9 cellular contexts compared by ENCODE assay signal in genomic region chr14:50813544-50813863, GRCh38. TPM values are rescaled to one million over a fixed set of nuclear protein-coding genes. Genes with fewer than 3 reads are reported as not detected.
DNase-seq lines count a peak whose midpoint lies in the region; ATAC-seq and TF ChIP-seq lines count a peak whose summit lies in the region.
"Had no signal": no experiment of that assay in that cellular context is flagged by ENCODE, and none has a peak within 500 bp of the region (broad histone marks: within the 10 kb centered on the region; RNA-seq: fewer than 3 reads in every experiment).

No MANE protein-coding gene starts in this region.

- H3K36me3 ChIP-seq in tibial artery (no peaks in the 10 kb centered on the region), body of pancreas (replicated peaks in 1 of 2; ENCODE audit: insufficient read depth in 1 of 2, low read depth in 2 of 2) (no peaks in the 10 kb centered on the region)

- no peaks in the 10 kb centered on the region for H3K9me3 ChIP-seq in tibial artery
- no peaks in the 10 kb centered on the region for H3K9me3 ChIP-seq in body of pancreas

- intact Hi-C loops in tibial artery (cut with DNase I; ENCODE audit: low total_unique reads) (no loop called here), body of pancreas (cut with DNase I) (no loop called here), left ventricle myocardium superior (cut with micrococcal nuclease) (no loop called here)

- ATAC-seq in GM21619 (IDR thresholded peaks at IDR 0.05; ENCODE audit: unreplicated experiment) (peak; percentile 47), body of pancreas (no peak), left ventricle myocardium superior (no peak)

- peaks cover 0 to 7% (median 0%) of the 10 kb centered on the region in 4 donors for H3K4me1 ChIP-seq in tibial artery
- no peaks in the 10 kb centered on the region for H3K4me1 ChIP-seq in body of pancreas

- TF ChIP-seq CTCF in GM12865 (IDR thresholded peaks at IDR 0.05; ENCODE audit: insufficient read depth, low read depth, low read length, missing control alignments) = no peak
- TF ChIP-seq CTCF in tibial artery (IDR thresholded peaks at IDR 0.05) = no peak
- no peak for TF ChIP-seq CTCF in body of pancreas (IDR thresholded peaks at IDR 0.05)

- H3K4me3 ChIP-seq in GM12865 (ENCODE audit: low read depth, low read length) = peak overlapping the region; percentile 25
- no peak overlapping the region for H3K4me3 ChIP-seq in tibial artery
- H3K4me3 ChIP-seq in body of pancreas = no peak overlapping the region

- peak; percentile 66 for DNase-seq in GM12865 (ENCODE audit: low read depth)
- DNase-seq in NOMO-1 (lab: John Stamatoyannopoulos, UW; ENCODE audit: unreplicated experiment in 2 of 2) = peak; percentile 84 to 88
- DNase-seq in germinal center (ENCODE audit: low spot score) = peak; percentile 38
- DNase-seq in tibial artery = no peak
- no peak for DNase-seq in body of pancreas
- DNase-seq in DMS79 (lab: John Stamatoyannopoulos, UW) = no peak
- no peak for DNase-seq in left ventricle myocardium superior
- DNase-seq: SHP77 treated with DMSO at 0.1 percent for 48 hours had no signal

- H3K27me3 ChIP-seq in tibial artery (no peaks in the 10 kb centered on the region), body of pancreas (no peaks in the 10 kb centered on the region)

- no peak overlapping the region for H3K27ac ChIP-seq in tibial artery
- peak overlapping the region in 1 of 4 donors; percentile 8 for H3K27ac ChIP-seq in body of pancreas

- 49 to 86% methylated on average over 2 of the region's 2 CpGs for WGBS in body of pancreas, 2 donors

- no peak for TF ChIP-seq POLR2A in body of pancreas (IDR thresholded peaks at IDR 0.05)

RNA-seq across cellular contexts. Expression of gene NIN, which starts 17.5 kb away (rescaled TPM):
- 10 to 100 TPM in 1 of 2 donors, 1 to 10 TPM in 1; 6.6 to 16.9 TPM for total RNA-seq in body of pancreas
- total RNA-seq in left ventricle myocardium superior = 21.3 TPM

RNA-seq across cellular contexts. Expression of gene ABHD12B, which starts 58.3 kb away (rescaled TPM):
- not detected for total RNA-seq in body of pancreas
- total RNA-seq in left ventricle myocardium superior = not detected

Comparison
In these comparisons a context has a peak if more than half of its experiments do, and no peak if none do; other contexts are left out.
1. DNase-seq: peak in GM12865 (single experiment), NOMO-1 (2 of 2) and germinal center (single experiment); none in tibial artery (0 of 2), body of pancreas (0 of 4), DMS79 (single experiment) and left ventricle myocardium superior (single experiment).